Comparison of ENCODE assay signal across 8 cellular contexts in the genomic region with DNA sequence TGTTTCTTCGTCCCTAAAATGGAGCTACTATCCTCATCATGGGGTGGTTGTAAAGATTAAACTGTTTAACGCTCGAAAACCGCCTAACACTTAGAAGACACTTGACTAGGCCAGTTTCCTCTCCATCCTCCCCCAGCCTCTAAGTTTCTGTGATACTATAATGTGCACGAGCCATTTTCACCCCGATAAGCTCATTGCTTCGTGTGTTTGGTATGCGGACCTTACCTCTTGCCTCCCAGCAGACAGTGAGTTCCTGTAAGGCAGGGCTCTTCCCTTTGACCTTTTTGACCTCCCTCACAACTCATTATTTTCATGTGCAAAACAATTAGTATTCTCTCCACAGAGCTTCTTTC. TPM values are rescaled to one million over a fixed set of nuclear protein-coding genes. Genes with fewer than 3 reads are reported as not detected.
DNase-seq lines count a peak whose midpoint lies in the region; ATAC-seq and TF ChIP-seq lines count a peak whose summit lies in the region.

No MANE protein-coding gene starts in this region.

- H3K23ac ChIP-seq in H9 (ENCODE audit: insufficient read length, low read depth, low read length), result no peak overlapping the region

- H2BK5ac ChIP-seq in H9 (ENCODE audit: insufficient read length, low read length), result no peak overlapping the region

- H2AFZ ChIP-seq in H9 (ENCODE audit: low read length), result no peak overlapping the region

- H3K4me3 Mint-ChIP-seq in H9, result peak overlapping the region; percentile 83 to 86
- H3K4me3 Mint-ChIP-seq in activated CD4-positive, alpha-beta memory T cell treated with anti-CD3 and anti-CD28 coated beads for 36 hours, result peak overlapping the region; percentile 74
- peak overlapping the region; percentile 71 to 95 for H3K4me3 Mint-ChIP-seq in stimulated activated naive B cell treated with anti-CD40 and anti-IgM and Interleukin-4, amounts not matched to agents 10 μg/mL and 1 μg/mL and 100 μg/mL, for 72 hours

- peak overlapping the region; percentile 85 to 93 (median 89); a peak in 21 of 22 replicates for H3K9ac ChIP-seq in BLaER1 treated with 17β-estradiol and CSF1 and Interleukin-3, amounts not matched to agents 10 nM and 100 nM
- H3K9ac ChIP-seq in H9 (ENCODE audit: extremely low read depth, insufficient read length, low read length), result peak overlapping the region; percentile 13
- peak overlapping the region; percentile 77 for H3K9ac ChIP-seq in iPS-15b (ENCODE audit: low read depth, low read length)

- no peak overlapping the region for H3K18ac ChIP-seq in H9 (ENCODE audit: insufficient read length, low read depth, low read length)

- H3K4me1 Mint-ChIP-seq in H9, result peaks cover 26 to 28% of the 10 kb centered on the region in 2 experiments
- peaks cover 35% of the 10 kb centered on the region for H3K4me1 Mint-ChIP-seq in activated CD4-positive, alpha-beta memory T cell treated with anti-CD3 and anti-CD28 coated beads for 36 hours (ENCODE audit: low read depth)
- H3K4me1 Mint-ChIP-seq in stimulated activated naive B cell treated with anti-CD40 and anti-IgM and Interleukin-4, amounts not matched to agents 10 μg/mL and 1 μg/mL and 100 μg/mL, for 72 hours, result peaks cover 20 to 38% of the 10 kb centered on the region in 2 donors

- H3K23me2 ChIP-seq in H9 (ENCODE audit: insufficient read length, low read depth, low read length, poor library complexity, severe bottlenecking), result peaks cover 12% of the 10 kb centered on the region

- no peaks in the 10 kb centered on the region for H3K9me3 Mint-ChIP-seq in H9
- H3K9me3 Mint-ChIP-seq in activated CD4-positive, alpha-beta memory T cell treated with anti-CD3 and anti-CD28 coated beads for 36 hours, result no peaks in the 10 kb centered on the region
- H3K9me3 Mint-ChIP-seq in stimulated activated naive B cell treated with anti-CD40 and anti-IgM and Interleukin-4, amounts not matched to agents 10 μg/mL and 1 μg/mL and 100 μg/mL, for 72 hours, result no peaks in the 10 kb centered on the region

- no peak overlapping the region for H2AK5ac ChIP-seq in H9 (ENCODE audit: insufficient read length, low read length)

- no peak overlapping the region for H2BK12ac ChIP-seq in H9 (ENCODE audit: insufficient read length, low read depth, low read length)

- H3K9me3 ChIP-seq in BLaER1 treated with 17β-estradiol and CSF1 and Interleukin-3, amounts not matched to agents 10 nM and 100 nM (replicated peaks in 1 of 11), result no peaks in the 10 kb centered on the region
- no peaks in the 10 kb centered on the region for H3K9me3 ChIP-seq in H9 (ENCODE audit: control insufficient read depth, low read depth, low read length)
- H3K9me3 ChIP-seq in iPS-15b (ENCODE audit: control insufficient read depth, insufficient read depth, low read length), result no peaks in the 10 kb centered on the region

- peaks cover 22% of the 10 kb centered on the region for H3K27me3 Mint-ChIP-seq in H9 (ENCODE audit: low read depth)
- H3K27me3 Mint-ChIP-seq in activated CD4-positive, alpha-beta memory T cell treated with anti-CD3 and anti-CD28 coated beads for 36 hours, result no peaks in the 10 kb centered on the region
- H3K27me3 Mint-ChIP-seq in stimulated activated naive B cell treated with anti-CD40 and anti-IgM and Interleukin-4, amounts not matched to agents 10 μg/mL and 1 μg/mL and 100 μg/mL, for 72 hours, result no peaks in the 10 kb centered on the region

- H3K79me2 ChIP-seq in H9 (ENCODE audit: insufficient read depth, low read length), result peaks cover 5% of the 10 kb centered on the region; the same call in 1 of the 2 replicates

- H3K4me3 ChIP-seq in BLaER1 treated with 17β-estradiol and CSF1 and Interleukin-3, amounts not matched to agents 10 nM and 100 nM, result peak overlapping the region; percentile 82 to 100 (median 94)
- peak overlapping the region; percentile 87 for H3K4me3 ChIP-seq in iPS-15b (ENCODE audit: low read depth, low read length)

- no peak for TF ChIP-seq CTCF in H9 (conservative IDR thresholded peaks at IDR 0.05)

- no peaks in the 10 kb centered on the region for H3K27me3 ChIP-seq in BLaER1 treated with 17β-estradiol and CSF1 and Interleukin-3, amounts not matched to agents 10 nM and 100 nM
- H3K27me3 ChIP-seq in H9 (ENCODE audit: insufficient read depth, low read length), result no peaks in the 10 kb centered on the region
- H3K27me3 ChIP-seq in iPS-15b (ENCODE audit: control insufficient read depth, insufficient read depth, low read length), result peaks cover 13% of the 10 kb centered on the region

- no peak overlapping the region for H3K56ac ChIP-seq in H9 (ENCODE audit: insufficient read length, low read depth, low read length)

- POLR2A ChIA-PET in activated CD4-positive, alpha-beta memory T cell treated with anti-CD3 and anti-CD28 coated beads for 36 hours (lab: Charles Lee), result interaction anchor here (1.2 kb wide), 1 partner anchor 92 kb away, joined by 6 read pairs; a partner anchor contains a TSS

- DNase-seq in H9 (no peak), EL (no peak)
- DNase-seq in activated CD4-positive, alpha-beta memory T cell treated with anti-CD3 and anti-CD28 coated beads for 36 hours, result peak; percentile 13
- no peak for DNase-seq in stimulated activated naive B cell treated with anti-CD40 and anti-IgM and Interleukin-4, amounts not matched to agents 10 μg/mL and 1 μg/mL and 100 μg/mL, for 72 hours
- no peak for DNase-seq in activated CD4-positive, alpha-beta T cell treated with anti-CD3 and anti-CD28 coated beads, Interleukin-2, amount 50 U/mL, for 48 hours
- no peak for DNase-seq in central memory CD4-positive, alpha-beta T cell

- H3K14ac ChIP-seq in H9 (ENCODE audit: insufficient read depth, low read length), result no peak overlapping the region; the same call in 1 of the 2 replicates

- peaks cover 4% of the 10 kb centered on the region for H3K79me1 ChIP-seq in H9 (ENCODE audit: insufficient read depth, low read depth, low read length, poor library complexity, severe bottlenecking)

- intact Hi-C loops in activated CD4-positive, alpha-beta memory T cell treated with anti-CD3 and anti-CD28 coated beads for 36 hours (cut with micrococcal nuclease), result loop anchor here (1.0 to 5.0 kb wide), 3 partner anchors 72 to 181 kb away; a partner anchor contains a TSS

- H4K5ac ChIP-seq in H9 (ENCODE audit: insufficient read length, low read depth, low read length), result no peak overlapping the region

- peaks cover 9 to 35% (median 25%) of the 10 kb centered on the region in 11 experiments; a peak in 16 of 22 replicates for H4K20me1 ChIP-seq in BLaER1 treated with 17β-estradiol and CSF1 and Interleukin-3, amounts not matched to agents 10 nM and 100 nM
- no peaks in the 10 kb centered on the region for H4K20me1 ChIP-seq in H9 (ENCODE audit: control insufficient read depth, insufficient read depth, insufficient read length)

- peak overlapping the region in 2 of 3 experiments; percentile 28 to 69; a peak in 5 of 7 replicates for H3K27ac Mint-ChIP-seq in H9
- peak overlapping the region; percentile 64 for H3K27ac Mint-ChIP-seq in activated CD4-positive, alpha-beta memory T cell treated with anti-CD3 and anti-CD28 coated beads for 36 hours
- H3K27ac Mint-ChIP-seq in stimulated activated naive B cell treated with anti-CD40 and anti-IgM and Interleukin-4, amounts not matched to agents 10 μg/mL and 1 μg/mL and 100 μg/mL, for 72 hours, result peak overlapping the region; percentile 82

- H2BK120ac ChIP-seq in H9 (ENCODE audit: low read depth, low read length, poor library complexity, severe bottlenecking), result no peak overlapping the region

- peaks cover 18 to 37% (median 26%) of the 10 kb centered on the region in 10 experiments for H3K4me1 ChIP-seq in BLaER1 treated with 17β-estradiol and CSF1 and Interleukin-3, amounts not matched to agents 10 nM and 100 nM
- H3K4me1 ChIP-seq in H9 (ENCODE audit: insufficient read depth, low read length) (peaks cover 4% of the 10 kb centered on the region; the same call in 1 of the 2 replicates), iPS-15b (ENCODE audit: control insufficient read depth, insufficient read depth, low read length) (peaks cover 10% of the 10 kb centered on the region)

- H3K27ac ChIP-seq in BLaER1 treated with 17β-estradiol and CSF1 and Interleukin-3, amounts not matched to agents 10 nM and 100 nM, result peak overlapping the region in 10 of 11 experiments; percentile 22 to 91 (median 82); a peak in 17 of 22 replicates
- H3K27ac ChIP-seq in H9 (ENCODE audit: insufficient read length, low read depth, low read length), result no peak overlapping the region

- CTCF ChIA-PET in activated CD4-positive, alpha-beta memory T cell treated with anti-CD3 and anti-CD28 coated beads for 36 hours (lab: Charles Lee), result interaction anchor here (1.3 to 1.6 kb wide), 2 partner anchors 182 to 226 kb away, joined by 3 to 4 read pairs; no protein-coding TSS in a partner anchor

- peak; percentile 13 to 14 for ATAC-seq in stimulated activated naive B cell treated with anti-CD40 and anti-IgM and Interleukin-4, amounts not matched to agents 10 μg/mL and 1 μg/mL and 100 μg/mL, for 72 hours (replicated peaks)

- H3K4ac ChIP-seq in H9 (ENCODE audit: low read depth, low read length), result no peak overlapping the region

- peak overlapping the region; percentile 78 to 94 (median 83) for H3K4me2 ChIP-seq in BLaER1 treated with 17β-estradiol and CSF1 and Interleukin-3, amounts not matched to agents 10 nM and 100 nM
- peak overlapping the region; percentile 89 for H3K4me2 ChIP-seq in H9 (ENCODE audit: insufficient read depth, insufficient read length, low read length)

- no peak overlapping the region for H2BK15ac ChIP-seq in H9 (ENCODE audit: low read depth, low read length)

- H2BK20ac ChIP-seq in H9 (ENCODE audit: low read depth, low read length, poor library complexity, severe bottlenecking), result no peak overlapping the region

- H3K36me3 Mint-ChIP-seq in H9 (ENCODE audit: insufficient read depth in 1 of 3, low read depth in 3 of 3), result no peaks in the 10 kb centered on the region
- no peaks in the 10 kb centered on the region for H3K36me3 Mint-ChIP-seq in activated CD4-positive, alpha-beta memory T cell treated with anti-CD3 and anti-CD28 coated beads for 36 hours
- H3K36me3 Mint-ChIP-seq in stimulated activated naive B cell treated with anti-CD40 and anti-IgM and Interleukin-4, amounts not matched to agents 10 μg/mL and 1 μg/mL and 100 μg/mL, for 72 hours, result no peaks in the 10 kb centered on the region

- H3K36me3 ChIP-seq in BLaER1 treated with 17β-estradiol and CSF1 and Interleukin-3, amounts not matched to agents 10 nM and 100 nM, result no peaks in the 10 kb centered on the region
- H3K36me3 ChIP-seq in iPS-15b (ENCODE audit: control insufficient read depth, insufficient read depth, low read length), result no peaks in the 10 kb centered on the region

- WGBS in H9 (ENCODE audit: extremely low coverage, insufficient read length, low lambda C conversion rate), result no CpG with 5 or more reads among the region's 8 CpGs

- H3T11ph ChIP-seq in H9 (ENCODE audit: low read length), result no peak overlapping the region

- H4K91ac ChIP-seq in H9 (ENCODE audit: insufficient read length, low read depth, low read length), result no peak overlapping the region

- H4K8ac ChIP-seq in H9 (replicated peaks; ENCODE audit: insufficient read length, low read depth, low read length), result no peak overlapping the region

RNA-seq across cellular contexts. Expression of a gene that starts 0.5 kb away (rescaled TPM):
- 13.9 and 14.5 TPM in 2 replicates for total RNA-seq in H9 (2021)
- 1 to 10 TPM; 7.0 to 8.3 TPM for total RNA-seq in activated CD4-positive, alpha-beta memory T cell treated with anti-CD3 and anti-CD28 coated beads for 36 hours

Comparison
In these comparisons a context has a peak if more than half of its experiments do, and no peak if none do; other contexts are left out.
1. H3K9ac ChIP-seq: peak in every context shown above with its lines; median percentile 89 in BLaER1 treated with 17β-estradiol and CSF1 and Interleukin-3, amounts not matched to agents 10 nM and 100 nM; 77 in iPS-15b; 13 in H9.